Comparison of ENCODE assay signal across 21 cellular contexts in the genomic region with DNA sequence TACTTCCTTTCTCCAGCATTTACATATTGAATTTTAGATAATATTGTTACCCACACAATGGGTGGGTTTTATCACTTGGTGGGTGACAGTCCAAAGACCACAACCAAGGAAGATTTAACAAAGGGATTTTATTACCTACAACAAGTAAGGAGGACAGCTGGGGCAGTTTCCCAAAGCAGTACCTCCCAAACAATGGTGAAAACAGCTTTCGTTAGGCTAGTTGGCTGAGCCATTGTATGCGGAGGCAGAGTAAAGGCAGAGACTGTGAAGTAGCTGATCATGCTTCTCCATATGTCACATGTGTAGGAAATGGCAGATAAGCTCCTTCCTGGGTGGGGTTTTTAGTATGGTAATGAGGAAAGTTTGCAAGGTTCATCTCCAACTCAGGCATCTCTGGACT.
"Had no signal": no experiment of that assay in that cellular context is flagged by ENCODE, and none has a peak within 500 bp of the region (broad histone marks: within the 10 kb centered on the region; RNA-seq: fewer than 3 reads in every experiment).

No MANE protein-coding gene starts in this region.

- H3K9me3 ChIP-seq: SK-N-SH had no signal

- H3K4me2 ChIP-seq: SK-N-SH had no signal

- H3K27ac ChIP-seq: RWPE1 had no signal

- H3K9ac ChIP-seq: SK-N-SH had no signal

- DNase-seq: KBM-7, MV-4-11, NCI-H1048, NCI-H1105, NCI-H1417, NCI-H1436 treated with DMSO at 0.1 percent for 48 hours, NCI-H187, NCI-H2029, NCI-H2081 treated with DMSO at 0.1 percent for 48 hours, NCI-H2171, NCI-H226, NCI-H446, NCI-H510A, NCI-H524 treated with DMSO at 0.1 percent for 48 hours, NCI-H69, NCI-H774, PC-3, SHP77, SK-N-SH, SW 1271 had no signal
